ENCODE assay signal across 13 cellular contexts in genomic region chr7:26858229-26858568, GRCh38. TPM values are rescaled to one million over a fixed set of nuclear protein-coding genes. Genes with fewer than 3 reads are reported as not detected.
DNase-seq lines count a peak whose midpoint lies in the region; ATAC-seq and TF ChIP-seq lines count a peak whose summit lies in the region.
"Had no signal": no experiment of that assay in that cellular context is flagged by ENCODE, and none has a peak within 500 bp of the region (broad histone marks: within the 10 kb centered on the region; RNA-seq: fewer than 3 reads in every experiment).

No MANE protein-coding gene starts in this region.

- peak overlapping the region; percentile 71 for H3K4me3 Mint-ChIP-seq in progenitor cell of endocrine pancreas (ENCODE audit: low read depth)

- peaks cover 30% of the 10 kb centered on the region for H3K4me1 ChIP-seq in adipocyte (ENCODE audit: control insufficient read depth, insufficient read depth, low read length)
- peaks cover 3% of the 10 kb centered on the region for H3K4me1 ChIP-seq in hepatocyte (ENCODE audit: insufficient read depth)
- H3K4me1 ChIP-seq: thyroid gland had no signal

- 48% methylated on average over 4 of the region's 4 CpGs for WGBS in hepatocyte (ENCODE audit: low lambda C conversion rate, missing lambda C conversion rate)

- H3K9ac ChIP-seq in adipocyte (ENCODE audit: low read length): peak overlapping the region; percentile 78

- peaks cover 11% of the 10 kb centered on the region for H3K79me2 ChIP-seq in hepatocyte

- no peak overlapping the region for H3K27ac ChIP-seq in hepatocyte
- H3K27ac ChIP-seq: thyroid gland had no signal

- DNase-seq in adipocyte (ENCODE audit: low read depth) (no peak), hepatocyte (ENCODE audit: low spot score) (no peak), progenitor cell of endocrine pancreas (ENCODE audit: low spot score, unreplicated experiment) (no peak), NCI-H345 (lab: John Stamatoyannopoulos, UW) (no peak), NCI-H146 (lab: John Stamatoyannopoulos, UW) (no peak), omental fat pad (ENCODE audit: low spot score) (no peak)
- DNase-seq: activated CD4-positive, alpha-beta T cell treated with anti-CD3 and anti-CD28 coated beads, Interleukin-2, amount 50 U/mL, for 1 hour; activated effector memory CD4-positive, alpha-beta T cell treated with anti-CD3 and anti-CD28 coated beads, Interleukin-2, amount 50 U/mL, for 16 hours; NCI-H2081 treated with DMSO at 0.1 percent for 48 hours; thyroid gland had no signal

- peak overlapping the region; percentile 68 for H3K4me2 ChIP-seq in hepatocyte

- H3K36me3 ChIP-seq in adipocyte (ENCODE audit: control insufficient read depth, insufficient read depth, low read length, severe bottlenecking) (no peaks in the 10 kb centered on the region), hepatocyte (replicated peaks; ENCODE audit: insufficient read depth, low read depth) (no peaks in the 10 kb centered on the region)
- H3K36me3 ChIP-seq: thyroid gland had no signal

- H4K20me1 ChIP-seq in hepatocyte (ENCODE audit: insufficient read depth, poor library complexity, severe bottlenecking): no peaks in the 10 kb centered on the region

- H3K27me3 ChIP-seq in adipocyte (replicated peaks; ENCODE audit: control insufficient read depth, insufficient read depth, low read length): no peaks in the 10 kb centered on the region
- peaks cover 74% of the 10 kb centered on the region for H3K27me3 ChIP-seq in hepatocyte

- no peak overlapping the region for H2AFZ ChIP-seq in hepatocyte

- H3K4me1 Mint-ChIP-seq in progenitor cell of endocrine pancreas (ENCODE audit: low read depth): peaks cover 67% of the 10 kb centered on the region

- H3K4me3 ChIP-seq in GM08714 (ENCODE audit: low read length) (peak overlapping the region; percentile 53), adipocyte (ENCODE audit: low read length) (peak overlapping the region; percentile 72), hepatocyte (no peak overlapping the region)
- H3K4me3 ChIP-seq: thyroid gland had no signal

- no peak for ATAC-seq in GM21360 (IDR thresholded peaks at IDR 0.05; ENCODE audit: unreplicated experiment)
- ATAC-seq in omental fat pad (ENCODE audit: low FRiP score): no peak
- ATAC-seq: HCT116 had no signal

- no peaks in the 10 kb centered on the region for H3K27me3 Mint-ChIP-seq in progenitor cell of endocrine pancreas

- peak overlapping the region; percentile 90 for H3K27ac Mint-ChIP-seq in progenitor cell of endocrine pancreas

- TF ChIP-seq CTCF in hepatocyte (IDR thresholded peaks at IDR 0.05; ENCODE audit: poor library complexity): no peak
- no peak for TF ChIP-seq CTCF in progenitor cell of endocrine pancreas (IDR thresholded peaks at IDR 0.05; ENCODE audit: unreplicated experiment)
- TF ChIP-seq CTCF in omental fat pad (IDR thresholded peaks at IDR 0.05): no peak

- H3K9me2 ChIP-seq in hepatocyte (replicated peaks; ENCODE audit: insufficient read depth): no peaks in the 10 kb centered on the region

- H3K9me3 ChIP-seq in adipocyte (ENCODE audit: control insufficient read depth, low read length) (no peaks in the 10 kb centered on the region), hepatocyte (ENCODE audit: low read depth) (no peaks in the 10 kb centered on the region)
- H3K9me3 ChIP-seq: thyroid gland had no signal

- H3K36me3 Mint-ChIP-seq in progenitor cell of endocrine pancreas (ENCODE audit: insufficient read depth): peaks cover 1% of the 10 kb centered on the region

- H3K9me3 Mint-ChIP-seq in progenitor cell of endocrine pancreas (ENCODE audit: low read depth): no peaks in the 10 kb centered on the region

RNA-seq across cellular contexts. Expression of gene SKAP2, which starts 6.2 kb away (rescaled TPM):
- total RNA-seq in hepatocyte (12.3 and 13.5 TPM in 2 replicates), progenitor cell of endocrine pancreas (42.8 and 46.4 TPM in 2 replicates), omental fat pad (10 to 100 TPM; 36.0 to 53.8 (median 45.8) TPM)
- 8.4 and 11.7 TPM in 2 replicates for polyA plus RNA-seq in hepatocyte
